ENCODE assay signal across 2 cellular contexts in genomic region chr18:9607111-9607510, GRCh38.
TF ChIP-seq lines count a peak whose summit lies in the region.

No MANE protein-coding gene starts in this region.

TF ChIP-seq in WTC11, 78 proteins besides CTCF, POLR2A, EP300 and RAD21:
- 0 out of 2 replicates have a peak, but pooled peaks have one; percentile 64 for TF ChIP-seq ZNF121 (CRISPR knock-in tag; IDR thresholded peaks at IDR 0.05)

TF ChIP-seq in HepG2, 621 proteins besides CTCF, POLR2A, EP300 and RAD21:
- peak; percentile 71; the same call in 1 of the 2 replicates for TF ChIP-seq ZNF121 (CRISPR knock-in tag; IDR thresholded peaks at IDR 0.05)
